2 cellular contexts compared by ENCODE assay signal in genomic region chr16:1745181-1745899, GRCh38.
TF ChIP-seq lines count a peak whose summit lies in the region.

No MANE protein-coding gene starts in this region.

TF ChIP-seq in HCT116, 20 proteins besides CTCF, POLR2A, EP300 and RAD21 (continued from another document):
- no peak for TF ChIP-seq MAX (IDR thresholded peaks at IDR 0.05)
- no peak for TF ChIP-seq POLR2AphosphoS5 (IDR thresholded peaks at IDR 0.05; ENCODE audit: low read depth, low read length)
- no peak for TF ChIP-seq ZBTB33 (IDR thresholded peaks at IDR 0.05; ENCODE audit: extremely low read depth, insufficient replicate concordance, low read length)
- TF ChIP-seq ATF3 (IDR thresholded peaks at IDR 0.05): no peak

TF ChIP-seq in WTC11, 78 proteins besides CTCF, POLR2A, EP300 and RAD21 (continued from another document):
- no peak for TF ChIP-seq ZNF425 (CRISPR knock-in tag; conservative IDR thresholded peaks at IDR 0.05)
- TF ChIP-seq TP53 (CRISPR knock-in tag; IDR thresholded peaks at IDR 0.05): no peak
- TF ChIP-seq MLX (CRISPR knock-in tag; IDR thresholded peaks at IDR 0.05): no peak
- TF ChIP-seq ZMAT4 (CRISPR knock-in tag; IDR thresholded peaks at IDR 0.05): no peak
- TF ChIP-seq ZNF512 (CRISPR knock-in tag; IDR thresholded peaks at IDR 0.05; ENCODE audit: borderline replicate concordance): no peak
- no peak for TF ChIP-seq TCF7 (CRISPR knock-in tag; IDR thresholded peaks at IDR 0.05; ENCODE audit: low read depth)
- no peak for TF ChIP-seq ETV6 (CRISPR knock-in tag; IDR thresholded peaks at IDR 0.05)
- no peak for TF ChIP-seq KAT7 (CRISPR knock-in tag; IDR thresholded peaks at IDR 0.05; ENCODE audit: borderline replicate concordance)
- no peak for TF ChIP-seq GTF2I (CRISPR knock-in tag; conservative IDR thresholded peaks at IDR 0.05)
- TF ChIP-seq USF2 (CRISPR knock-in tag; IDR thresholded peaks at IDR 0.05): no peak
